28 cellular contexts compared by ENCODE assay signal in the genomic region with DNA sequence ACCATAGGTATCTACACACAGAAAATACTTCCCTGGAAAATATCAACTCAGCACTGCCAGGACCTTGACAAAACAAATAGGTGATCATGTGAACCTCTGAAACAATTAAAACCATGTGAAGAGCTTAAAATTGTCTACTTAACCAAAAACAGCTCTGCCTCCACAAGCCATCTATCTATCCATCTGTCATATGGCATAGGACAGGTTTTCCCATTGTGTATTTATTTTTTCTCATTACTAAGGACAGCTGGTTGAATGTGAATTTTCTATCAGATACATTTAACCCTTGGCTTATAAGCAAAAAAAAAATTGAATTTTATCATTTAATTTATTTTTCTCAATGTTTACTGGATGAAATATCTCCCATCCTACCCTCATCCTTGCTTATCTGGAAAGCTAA.
"Had no signal": no experiment of that assay in that cellular context is flagged by ENCODE, and none has a peak within 500 bp of the region (broad histone marks: within the 10 kb centered on the region; RNA-seq: fewer than 3 reads in every experiment).

No MANE protein-coding gene starts in this region.

- H3K9me3 ChIP-seq: heart right ventricle, left lung, lower lobe of right lung, psoas muscle, sigmoid colon, vagina had no signal

- H3K4me3 ChIP-seq: heart right ventricle, left lung, lower lobe of right lung, psoas muscle, sigmoid colon, vagina had no signal

- H3K27ac ChIP-seq: brain microvascular endothelial cell, heart right ventricle, left lung, lower lobe of right lung, parathyroid adenoma, psoas muscle, sigmoid colon, vagina, WERI-Rb-1 had no signal

- H3K4me1 ChIP-seq: heart right ventricle, left lung, lower lobe of right lung, parathyroid adenoma, psoas muscle, sigmoid colon, vagina had no signal

- H3K36me3 ChIP-seq: brain microvascular endothelial cell, heart right ventricle, left lung, lower lobe of right lung, sigmoid colon, vagina, WERI-Rb-1 had no signal

- H3K27me3 ChIP-seq: brain microvascular endothelial cell, heart right ventricle, left lung, sigmoid colon, vagina had no signal

- DNase-seq: activated CD4-positive, alpha-beta memory T cell treated with anti-CD3 and anti-CD28 coated beads, Interleukin-2, amount 10 ng/mL, durations not matched to agents 7 days and 5 days; activated CD4-positive, alpha-beta T cell treated with anti-CD3 and anti-CD28 coated beads, Interleukin-2, amount 10 ng/mL, durations not matched to agents 7 days and 5 days; activated CD4-positive, CD25-positive, alpha-beta regulatory T cell treated with anti-CD3 and anti-CD28 coated beads, Interleukin-2, amount 50 U/mL, for 72 hours; activated CD8-positive, alpha-beta memory T cell treated with anti-CD3 and anti-CD28 coated beads, Interleukin-2, amount 50 U/mL, for 48 hours; activated gamma-delta T cell treated with Interleukin-2 at 50 U/mL for 16 hours; activated naive CD4-positive, alpha-beta T cell treated with anti-CD3 and anti-CD28 coated beads, Interleukin-2, amount 50 U/mL, for 16 hours; activated T-cell treated with anti-CD3 and anti-CD28 coated beads, Interleukin-2, amount 50 U/mL, for 24 hours; amniotic stem cell; brain microvascular endothelial cell; cortex of kidney; foreskin fibroblast; heart right ventricle; left lung; lower lobe of right lung; mesenchymal stem cell; naive thymus-derived CD8-positive, alpha-beta T cell; nucleus accumbens; psoas muscle; sigmoid colon; small intestine; stimulated activated CD4-positive, alpha-beta T cell treated with anti-CD3 and anti-CD28 coated beads, Interleukin-4, amount 100 ng/mL, for 24 hours; T1000; WERI-Rb-1 had no signal

- ATAC-seq: activated T-helper 17 cell treated with anti-CD3 and anti-CD28 coated beads, Interleukin-2, amount 50 U/mL, for 72 hours; esophagus mucosa; heart right ventricle; left lung; lower lobe of right lung; naive thymus-derived CD8-positive, alpha-beta T cell; psoas muscle; stimulated activated effector memory CD8-positive, alpha-beta T cell treated with anti-CD3 and anti-CD28 coated beads, Interleukin-12 subunit alpha, Interleukin-12 subunit beta, amount 100 ng/mL, for 72 hours had no signal
